Comparison of ENCODE assay signal across 15 cellular contexts in genomic region chr1:206578959-206579358, GRCh38. TPM values are rescaled to one million over a fixed set of nuclear protein-coding genes. Genes with fewer than 3 reads are reported as not detected.
A peak's percentile ranks its signal among the peaks of the same experiment; 100 is the strongest.
DNase-seq lines count a peak whose midpoint lies in the region; ATAC-seq and FAIRE-seq lines count a peak whose summit lies in the region.
"Had no signal": no experiment of that assay in that cellular context is flagged by ENCODE, and none has a peak within 500 bp of the region (broad histone marks: within the 10 kb centered on the region; RNA-seq: fewer than 3 reads in every experiment).

No MANE protein-coding gene starts in this region.

- FAIRE-seq in frontal cortex (lab: Jason Lieb, UNC), result no peak
- FAIRE-seq: endothelial cell of umbilical vein had no signal

- no peaks in the 10 kb centered on the region for H3K9me3 Mint-ChIP-seq in stimulated activated naive CD8-positive, alpha-beta T cell treated with anti-CD3 and anti-CD28 coated beads, Interleukin-15, Interleukin-2, amounts not matched to agents 100 ng/mL and 50 ng/mL, for 24 hours
- no peaks in the 10 kb centered on the region for H3K9me3 Mint-ChIP-seq in activated CD8-positive, alpha-beta T cell treated with anti-CD3 and anti-CD28 coated beads, Interleukin-2, amount 10 ng/mL, durations not matched to agents 7 days and 5 days (ENCODE audit: insufficient read depth)
- H3K9me3 Mint-ChIP-seq in memory B cell, result no peaks in the 10 kb centered on the region
- H3K9me3 Mint-ChIP-seq: HFFc6, nephron progenitor cell had no signal

- peak overlapping the region; percentile 100 for H3K27ac Mint-ChIP-seq in stimulated activated naive CD8-positive, alpha-beta T cell treated with anti-CD3 and anti-CD28 coated beads, Interleukin-15, Interleukin-2, amounts not matched to agents 100 ng/mL and 50 ng/mL, for 24 hours
- H3K27ac Mint-ChIP-seq in activated CD8-positive, alpha-beta T cell treated with anti-CD3 and anti-CD28 coated beads, Interleukin-2, amount 10 ng/mL, durations not matched to agents 7 days and 5 days, result peak overlapping the region; percentile 91
- peak overlapping the region; percentile 96 for H3K27ac Mint-ChIP-seq in memory B cell
- H3K27ac Mint-ChIP-seq: HFFc6, nephron progenitor cell had no signal

- ATAC-seq in stimulated activated naive CD8-positive, alpha-beta T cell treated with anti-CD3 and anti-CD28 coated beads, Interleukin-15, Interleukin-2, amounts not matched to agents 100 U/mL and 50 U/mL, for 24 hours, result no peak
- no peak for ATAC-seq in activated CD8-positive, alpha-beta T cell treated with anti-CD3 and anti-CD28 coated beads, Interleukin-2, amount 10 ng/mL, durations not matched to agents 7 days and 5 days
- no peak for ATAC-seq in memory B cell (ENCODE audit: low read depth)
- no peak for ATAC-seq in esophagus mucosa
- no peak for ATAC-seq in GM21360 (IDR thresholded peaks at IDR 0.05; ENCODE audit: unreplicated experiment)
- ATAC-seq: left colon had no signal

- peaks cover 83% of the 10 kb centered on the region for H3K36me3 Mint-ChIP-seq in stimulated activated naive CD8-positive, alpha-beta T cell treated with anti-CD3 and anti-CD28 coated beads, Interleukin-15, Interleukin-2, amounts not matched to agents 100 ng/mL and 50 ng/mL, for 24 hours (ENCODE audit: low read depth)
- peaks cover 85% of the 10 kb centered on the region for H3K36me3 Mint-ChIP-seq in activated CD8-positive, alpha-beta T cell treated with anti-CD3 and anti-CD28 coated beads, Interleukin-2, amount 10 ng/mL, durations not matched to agents 7 days and 5 days (ENCODE audit: low read depth)
- H3K36me3 Mint-ChIP-seq in memory B cell, result peaks cover 25% of the 10 kb centered on the region

- H3K4me3 Mint-ChIP-seq in stimulated activated naive CD8-positive, alpha-beta T cell treated with anti-CD3 and anti-CD28 coated beads, Interleukin-15, Interleukin-2, amounts not matched to agents 100 ng/mL and 50 ng/mL, for 24 hours, result peak overlapping the region; percentile 70
- peak overlapping the region; percentile 77 for H3K4me3 Mint-ChIP-seq in activated CD8-positive, alpha-beta T cell treated with anti-CD3 and anti-CD28 coated beads, Interleukin-2, amount 10 ng/mL, durations not matched to agents 7 days and 5 days
- H3K4me3 Mint-ChIP-seq in memory B cell, result peak overlapping the region; percentile 21
- H3K4me3 Mint-ChIP-seq: HFFc6, nephron progenitor cell had no signal

- DNase-seq in stimulated activated naive CD8-positive, alpha-beta T cell treated with anti-CD3 and anti-CD28 coated beads, Interleukin-15, Interleukin-2, amounts not matched to agents 100 U/mL and 50 U/mL, for 24 hours, result no peak
- DNase-seq in activated CD8-positive, alpha-beta T cell treated with anti-CD3 and anti-CD28 coated beads, Interleukin-2, amount 10 ng/mL, durations not matched to agents 7 days and 5 days, result no peak
- DNase-seq in memory B cell (ENCODE audit: low spot score in 2 of 2) (no peak), GM19238 (ENCODE audit: insufficient read length, low spot score) (no peak), frontal cortex (ENCODE audit: low spot score in 2 of 2) (no peak)
- DNase-seq: Caco-2, left colon, NCI-H2227 treated with DMSO at 0.1 percent for 48 hours, nephron progenitor cell, sigmoid colon had no signal

- POLR2A ChIA-PET in activated CD8-positive, alpha-beta T cell treated with anti-CD3 and anti-CD28 coated beads, Interleukin-2, amount 10 ng/mL, durations not matched to agents 7 days and 5 days (lab: Charles Lee), result interaction anchor here (0.7 to 16.7 kb wide), 5 partner anchors 9 to 37 kb away, joined by 4 to 276 read pairs (median 11); no protein-coding TSS in a partner anchor

- H3K27me3 Mint-ChIP-seq in stimulated activated naive CD8-positive, alpha-beta T cell treated with anti-CD3 and anti-CD28 coated beads, Interleukin-15, Interleukin-2, amounts not matched to agents 100 ng/mL and 50 ng/mL, for 24 hours, result no peaks in the 10 kb centered on the region
- H3K27me3 Mint-ChIP-seq in activated CD8-positive, alpha-beta T cell treated with anti-CD3 and anti-CD28 coated beads, Interleukin-2, amount 10 ng/mL, durations not matched to agents 7 days and 5 days (ENCODE audit: low read depth), result no peaks in the 10 kb centered on the region
- H3K27me3 Mint-ChIP-seq in memory B cell, result no peaks in the 10 kb centered on the region

- CTCF ChIA-PET in activated CD8-positive, alpha-beta T cell treated with anti-CD3 and anti-CD28 coated beads, Interleukin-2, amount 10 ng/mL, durations not matched to agents 7 days and 5 days (lab: Charles Lee), result interaction anchor here (0.8 to 18.9 kb wide), 12 partner anchors 13 to 100 kb away, joined by 3 to 728 read pairs (median 6); partner anchors contain the start of gene EIF2D

- H3K4me1 Mint-ChIP-seq in stimulated activated naive CD8-positive, alpha-beta T cell treated with anti-CD3 and anti-CD28 coated beads, Interleukin-15, Interleukin-2, amounts not matched to agents 100 ng/mL and 50 ng/mL, for 24 hours (ENCODE audit: low read depth), result peaks cover 100% of the 10 kb centered on the region
- H3K4me1 Mint-ChIP-seq in activated CD8-positive, alpha-beta T cell treated with anti-CD3 and anti-CD28 coated beads, Interleukin-2, amount 10 ng/mL, durations not matched to agents 7 days and 5 days (ENCODE audit: low read depth), result peaks cover 99% of the 10 kb centered on the region
- H3K4me1 Mint-ChIP-seq in memory B cell, result peaks cover 73% of the 10 kb centered on the region

RNA-seq across cellular contexts. Expression of gene EIF2D, which starts 33.3 kb away (rescaled TPM):
- total RNA-seq in activated CD8-positive, alpha-beta T cell treated with anti-CD3 and anti-CD28 coated beads, Interleukin-2, amount 10 ng/mL, durations not matched to agents 7 days and 5 days, result 10 to 100 TPM; 41.6 to 45.1 TPM
- total RNA-seq in esophagus mucosa (41.8 TPM), frontal cortex (13.9 TPM)

RNA-seq across cellular contexts. Expression of gene DYRK3, which starts 56.4 kb away (rescaled TPM):
- 1 to 10 TPM; 5.3 to 5.9 TPM for total RNA-seq in activated CD8-positive, alpha-beta T cell treated with anti-CD3 and anti-CD28 coated beads, Interleukin-2, amount 10 ng/mL, durations not matched to agents 7 days and 5 days
- total RNA-seq in esophagus mucosa, result 6.1 TPM
- total RNA-seq in frontal cortex, result 14.7 TPM
- total RNA-seq: Caco-2 had no signal

Comparison
In these comparisons a context has a peak if more than half of its experiments do, and no peak if none do; other contexts are left out.
1. H3K4me3 Mint-ChIP-seq: peak in every context shown above with its lines; median percentile 77 in activated CD8-positive, alpha-beta T cell treated with anti-CD3 and anti-CD28 coated beads, Interleukin-2, amount 10 ng/mL, durations not matched to agents 7 days and 5 days; 70 in stimulated activated naive CD8-positive, alpha-beta T cell treated with anti-CD3 and anti-CD28 coated beads, Interleukin-15, Interleukin-2, amounts not matched to agents 100 ng/mL and 50 ng/mL, for 24 hours; 21 in memory B cell.